Comparison of ENCODE assay signal across 24 cellular contexts in genomic region chr7:99019523-99020412, GRCh38.
DNase-seq lines count a peak whose midpoint lies in the region; ATAC-seq and TF ChIP-seq lines count a peak whose summit lies in the region.
"Had no signal": no experiment of that assay in that cellular context is flagged by ENCODE, and none has a peak within 500 bp of the region (broad histone marks: within the 10 kb centered on the region; RNA-seq: fewer than 3 reads in every experiment).

No MANE protein-coding gene starts in this region.

- H3K36me3 ChIP-seq in right lobe of liver, result peaks cover 0 to 3% (median 0%) of the 10 kb centered on the region in 4 donors

- no peaks in the 10 kb centered on the region for H3K27me3 ChIP-seq in right lobe of liver
- H3K27me3 ChIP-seq: SJCRH30 had no signal

- peak; percentile 23 for DNase-seq in activated CD8-positive, alpha-beta memory T cell treated with anti-CD3 and anti-CD28 coated beads, Interleukin-2, amount 50 U/mL, for 48 hours
- no peak for DNase-seq in activated CD8-positive, alpha-beta memory T cell treated with anti-CD3 and anti-CD28 coated beads for 24 hours
- no peak for DNase-seq in chondrocyte (ENCODE audit: low spot score)
- peak in 1 of 3 donors; percentile 60 for DNase-seq in right lobe of liver
- DNase-seq in type B pancreatic cell (ENCODE audit: extremely low spot score, unreplicated experiment), result no peak
- DNase-seq in iPS-NIHi7 (ENCODE audit: extremely low spot score), result no peak
- DNase-seq in RPMI8226, result no peak
- no peak for DNase-seq in activated T-cell treated with anti-CD3 and anti-CD28 coated beads, Interleukin-2, amount 50 U/mL, for 72 hours
- DNase-seq: activated CD8-positive, alpha-beta T cell treated with anti-CD3 and anti-CD28 coated beads, Interleukin-2, amount 10 ng/mL, durations not matched to agents 7 days and 5 days; activated naive CD4-positive, alpha-beta T cell treated with anti-CD3 and anti-CD28 coated beads for 36 hours; AML-193; amygdala; DMS79; GM23248; naive B cell; NCI-H1417 treated with DMSO at 0.1 percent for 48 hours; NCI-H510A treated with DMSO at 0.1 percent for 48 hours; PC-3; SJCRH30; stimulated activated CD4-positive, alpha-beta T cell treated with anti-CD3 and anti-CD28 coated beads, Interleukin-4, amount 100 ng/mL, for 24 hours; stimulated activated naive CD4-positive, alpha-beta T cell had no signal

- H3K27me3 Mint-ChIP-seq in chondrocyte (ENCODE audit: low read depth) (no peaks in the 10 kb centered on the region), type B pancreatic cell (no peaks in the 10 kb centered on the region)
- no peaks in the 10 kb centered on the region for H3K27me3 Mint-ChIP-seq in activated T-cell treated with anti-CD3 and anti-CD28 coated beads, Interleukin-2, amount 50 U/mL, for 72 hours (ENCODE audit: low read depth)
- H3K27me3 Mint-ChIP-seq: dendritic cell treated with granulocyte-macrophage colony-stimulating factor and Interleukin-4, amounts not matched to agents 40 ng/mL and 50 ng/mL, for 4 days; naive B cell; T-cell had no signal

- H3K4me3 ChIP-seq in right lobe of liver, result no peak overlapping the region
- H3K4me3 ChIP-seq: GM23248, SJCRH30 had no signal

- H3K27ac Mint-ChIP-seq in chondrocyte (ENCODE audit: unreplicated experiment) (peak overlapping the region; percentile 42), type B pancreatic cell (peak overlapping the region; percentile 9)
- no peak overlapping the region for H3K27ac Mint-ChIP-seq in activated T-cell treated with anti-CD3 and anti-CD28 coated beads, Interleukin-2, amount 50 U/mL, for 72 hours
- H3K27ac Mint-ChIP-seq: activated CD8-positive, alpha-beta T cell treated with anti-CD3 and anti-CD28 coated beads, Interleukin-2, amount 10 ng/mL, durations not matched to agents 7 days and 5 days; activated naive CD4-positive, alpha-beta T cell treated with anti-CD3 and anti-CD28 coated beads for 36 hours; dendritic cell treated with granulocyte-macrophage colony-stimulating factor and Interleukin-4, amounts not matched to agents 40 ng/mL and 50 ng/mL, for 4 days; T-cell had no signal

- peaks cover 0 to 16% (median 4%) of the 10 kb centered on the region in 4 donors for H3K4me1 ChIP-seq in right lobe of liver
- H3K4me1 ChIP-seq: SJCRH30 had no signal

- 78% methylated on average over 10 of the region's 12 CpGs for WGBS in right lobe of liver (ENCODE audit: insufficient coverage, low coverage, low lambda C conversion rate, missing lambda C conversion rate)

- H3K36me3 Mint-ChIP-seq in chondrocyte (ENCODE audit: low read depth) (peaks cover 30% of the 10 kb centered on the region), type B pancreatic cell (peaks cover 54% of the 10 kb centered on the region)
- H3K36me3 Mint-ChIP-seq in activated T-cell treated with anti-CD3 and anti-CD28 coated beads, Interleukin-2, amount 50 U/mL, for 72 hours (ENCODE audit: insufficient read depth in 2 of 2), result peaks cover 9 to 31% of the 10 kb centered on the region in 2 donors

- intact Hi-C loops in right lobe of liver (cut with DNase I), result no loop called here

- no peak for TF ChIP-seq POLR2A in right lobe of liver (IDR thresholded peaks at IDR 0.05)

- H3K9me3 Mint-ChIP-seq in chondrocyte (ENCODE audit: low read depth) (peaks cover 8% of the 10 kb centered on the region), type B pancreatic cell (peaks cover 7% of the 10 kb centered on the region)
- H3K9me3 Mint-ChIP-seq in activated T-cell treated with anti-CD3 and anti-CD28 coated beads, Interleukin-2, amount 50 U/mL, for 72 hours, result peaks cover 0 to 2% of the 10 kb centered on the region in 2 donors
- H3K9me3 Mint-ChIP-seq: activated naive CD4-positive, alpha-beta T cell treated with anti-CD3 and anti-CD28 coated beads for 36 hours; dendritic cell treated with granulocyte-macrophage colony-stimulating factor and Interleukin-4, amounts not matched to agents 40 ng/mL and 50 ng/mL, for 4 days; naive B cell; T-cell had no signal

- peak; percentile 72 to 88 (median 80) for ATAC-seq in right lobe of liver
- no peak for ATAC-seq in activated T-cell treated with anti-CD3 and anti-CD28 coated beads, Interleukin-2, amount 50 U/mL, for 72 hours (replicated peaks in 1 of 2)
- ATAC-seq: activated CD4-positive, CD25-positive, alpha-beta regulatory T cell treated with anti-CD3 and anti-CD28 coated beads, Interleukin-2, amount 50 U/mL, for 24 hours; activated CD8-positive, alpha-beta T cell treated with anti-CD3 and anti-CD28 coated beads, Interleukin-2, amount 10 ng/mL, durations not matched to agents 7 days and 5 days; PC-3; T-cell had no signal

- no peak for TF ChIP-seq CTCF in chondrocyte (IDR thresholded peaks at IDR 0.05)
- no peak for TF ChIP-seq CTCF in right lobe of liver (IDR thresholded peaks at IDR 0.05)
- TF ChIP-seq CTCF in type B pancreatic cell (conservative IDR thresholded peaks at IDR 0.05), result no peak

- H3K4me3 Mint-ChIP-seq in chondrocyte (ENCODE audit: unreplicated experiment) (no peak overlapping the region), type B pancreatic cell (no peak overlapping the region)
- no peak overlapping the region for H3K4me3 Mint-ChIP-seq in activated T-cell treated with anti-CD3 and anti-CD28 coated beads, Interleukin-2, amount 50 U/mL, for 72 hours
- H3K4me3 Mint-ChIP-seq: activated CD8-positive, alpha-beta T cell treated with anti-CD3 and anti-CD28 coated beads, Interleukin-2, amount 10 ng/mL, durations not matched to agents 7 days and 5 days; activated naive CD4-positive, alpha-beta T cell treated with anti-CD3 and anti-CD28 coated beads for 36 hours; dendritic cell treated with granulocyte-macrophage colony-stimulating factor and Interleukin-4, amounts not matched to agents 40 ng/mL and 50 ng/mL, for 4 days; naive B cell; T-cell had no signal

- H3K9me3 ChIP-seq in right lobe of liver, result no peaks in the 10 kb centered on the region
- H3K9me3 ChIP-seq: SJCRH30 had no signal

- H3K4me1 Mint-ChIP-seq in chondrocyte (ENCODE audit: low read depth) (peaks cover 36% of the 10 kb centered on the region), type B pancreatic cell (ENCODE audit: unreplicated experiment) (peaks cover 8% of the 10 kb centered on the region)
- H3K4me1 Mint-ChIP-seq in activated T-cell treated with anti-CD3 and anti-CD28 coated beads, Interleukin-2, amount 50 U/mL, for 72 hours (ENCODE audit: low read depth), result peaks cover 6% of the 10 kb centered on the region

- H3K27ac ChIP-seq in right lobe of liver, result no peak overlapping the region
- H3K27ac ChIP-seq: GM23248, SJCRH30 had no signal

Comparison
In these comparisons a context has a peak if more than half of its experiments do, and no peak if none do; other contexts are left out.
1. ATAC-seq: peak in right lobe of liver (4 of 4); none in activated T-cell treated with anti-CD3 and anti-CD28 coated beads, Interleukin-2, amount 50 U/mL, for 72 hours (0 of 2).